32 cellular contexts compared by ENCODE assay signal in genomic region chr2:158904126-158904525, GRCh38.
"Had no signal": no experiment of that assay in that cellular context is flagged by ENCODE, and none has a peak within 500 bp of the region (broad histone marks: within the 10 kb centered on the region; RNA-seq: fewer than 3 reads in every experiment).

No MANE protein-coding gene starts in this region.

- H3K9me3 ChIP-seq: colonic mucosa, gastroesophageal sphincter, lower lobe of right lung, mucosa of descending colon, neutrophil, pancreas, psoas muscle, sigmoid colon, stomach, thyroid gland had no signal

- H2AFZ ChIP-seq: hepatocyte had no signal

- H3K79me2 ChIP-seq: hepatocyte had no signal

- ATAC-seq: activated CD4-positive, alpha-beta T cell treated with anti-CD3 and anti-CD28 coated beads for 36 hours; activated CD8-positive, alpha-beta memory T cell treated with anti-CD3 and anti-CD28 coated beads, Interleukin-2, amount 10 ng/mL, durations not matched to agents 7 days and 5 days; activated CD8-positive, alpha-beta T cell treated with anti-CD3 and anti-CD28 coated beads, Interleukin-2, amount 10 ng/mL, durations not matched to agents 7 days and 5 days; activated naive CD4-positive, alpha-beta T cell treated with anti-CD3 and anti-CD28 coated beads, Interleukin-2, amount 50 U/mL, for 72 hours; activated T-cell treated with anti-CD3 and anti-CD28 coated beads, Interleukin-2, amount 50 U/mL, for 72 hours; gastroesophageal sphincter; lower lobe of right lung; mucosa of descending colon; natural killer cell treated with Interleukin-12 subunit alpha and Interleukin-12 subunit beta and Interleukin-15 and Interleukin-18, amount 100 ng/mL, for 72 hours; pancreas; psoas muscle; stimulated activated memory B cell treated with anti-CD40 and anti-IgM and Interleukin-4, amounts not matched to agents 10 μg/mL and 1 μg/mL and 100 μg/mL, for 72 hours; T-cell had no signal

- H3K4me1 Mint-ChIP-seq: activated CD4-positive, alpha-beta T cell treated with anti-CD3 and anti-CD28 coated beads for 36 hours; activated CD8-positive, alpha-beta memory T cell treated with anti-CD3 and anti-CD28 coated beads, Interleukin-2, amount 10 ng/mL, durations not matched to agents 7 days and 5 days; immature natural killer cell; stimulated activated memory B cell treated with anti-CD40 and anti-IgM and Interleukin-4, amounts not matched to agents 10 μg/mL and 1 μg/mL and 100 μg/mL, for 72 hours; T-cell had no signal

- H3K27me3 ChIP-seq: cardiac muscle cell, colonic mucosa, gastroesophageal sphincter, hepatocyte, neutrophil, pancreas, sigmoid colon, stomach, thyroid gland had no signal

- H3K4me1 ChIP-seq: colonic mucosa, pancreas, psoas muscle, thyroid gland had no signal

- DNase-seq: activated CD4-positive, alpha-beta T cell treated with anti-CD3 and anti-CD28 coated beads for 36 hours; activated CD4-positive, CD25-positive, alpha-beta regulatory T cell; activated CD8-positive, alpha-beta memory T cell treated with anti-CD3 and anti-CD28 coated beads, Interleukin-2, amount 10 ng/mL, durations not matched to agents 7 days and 5 days; activated CD8-positive, alpha-beta T cell treated with anti-CD3 and anti-CD28 coated beads, Interleukin-2, amount 10 ng/mL, durations not matched to agents 7 days and 5 days; activated naive CD4-positive, alpha-beta T cell; activated T-cell treated with anti-CD3 and anti-CD28 coated beads, Interleukin-2, amount 50 U/mL, for 72 hours; anterior cingulate cortex; cerebellar nuclear complex; colonic mucosa; effector memory CD4-positive, alpha-beta T cell; immature natural killer cell; kidney; lower lobe of right lung; mucosa of descending colon; pancreas; psoas muscle; sigmoid colon; stimulated activated CD4-positive, alpha-beta T cell treated with anti-CD3 and anti-CD28 coated beads, Interleukin-1b, Interleukin-23, amount 100 ng/mL, for 48 hours; stimulated activated CD4-positive, alpha-beta T cell treated with anti-CD3 and anti-CD28 coated beads, Interleukin-4, amount 100 ng/mL, for 4 hours; stimulated activated CD8-positive, alpha-beta memory T cell treated with anti-CD3 and anti-CD28 coated beads, Interleukin-4, amount 100 ng/mL, for 48 hours; stomach; T-cell; thyroid gland had no signal

- H3K36me3 Mint-ChIP-seq: activated CD8-positive, alpha-beta memory T cell treated with anti-CD3 and anti-CD28 coated beads, Interleukin-2, amount 10 ng/mL, durations not matched to agents 7 days and 5 days; activated naive CD4-positive, alpha-beta T cell treated with anti-CD3 and anti-CD28 coated beads, Interleukin-2, amount 50 U/mL, for 72 hours; brain; immature natural killer cell; natural killer cell treated with Interleukin-12 subunit alpha and Interleukin-12 subunit beta and Interleukin-15 and Interleukin-18, amount 100 ng/mL, for 72 hours; stimulated activated memory B cell treated with anti-CD40 and anti-IgM and Interleukin-4, amounts not matched to agents 10 μg/mL and 1 μg/mL and 100 μg/mL, for 72 hours; T-cell had no signal

- FAIRE-seq: kidney, pancreas had no signal

- H3K27me3 Mint-ChIP-seq: activated CD4-positive, alpha-beta T cell treated with anti-CD3 and anti-CD28 coated beads for 36 hours; T-cell had no signal

- H3K4me3 Mint-ChIP-seq: activated CD4-positive, alpha-beta T cell treated with anti-CD3 and anti-CD28 coated beads for 36 hours; activated CD8-positive, alpha-beta memory T cell treated with anti-CD3 and anti-CD28 coated beads, Interleukin-2, amount 10 ng/mL, durations not matched to agents 7 days and 5 days; activated CD8-positive, alpha-beta T cell treated with anti-CD3 and anti-CD28 coated beads, Interleukin-2, amount 10 ng/mL, durations not matched to agents 7 days and 5 days; activated T-cell treated with anti-CD3 and anti-CD28 coated beads, Interleukin-2, amount 50 U/mL, for 72 hours; brain; immature natural killer cell; natural killer cell treated with Interleukin-12 subunit alpha and Interleukin-12 subunit beta and Interleukin-15 and Interleukin-18, amount 100 ng/mL, for 72 hours; stimulated activated memory B cell treated with anti-CD40 and anti-IgM and Interleukin-4, amounts not matched to agents 10 μg/mL and 1 μg/mL and 100 μg/mL, for 72 hours; T-cell had no signal

- H3K9me3 Mint-ChIP-seq: activated naive CD4-positive, alpha-beta T cell treated with anti-CD3 and anti-CD28 coated beads, Interleukin-2, amount 50 U/mL, for 72 hours; activated T-cell treated with anti-CD3 and anti-CD28 coated beads, Interleukin-2, amount 50 U/mL, for 72 hours; immature natural killer cell; natural killer cell treated with Interleukin-12 subunit alpha and Interleukin-12 subunit beta and Interleukin-15 and Interleukin-18, amount 100 ng/mL, for 72 hours; stimulated activated memory B cell treated with anti-CD40 and anti-IgM and Interleukin-4, amounts not matched to agents 10 μg/mL and 1 μg/mL and 100 μg/mL, for 72 hours; T-cell had no signal

- H3K4me2 ChIP-seq: hepatocyte, smooth muscle cell had no signal

- H3K36me3 ChIP-seq: cardiac muscle cell, colonic mucosa, gastroesophageal sphincter, lower lobe of right lung, neutrophil, pancreas, sigmoid colon, stomach, thyroid gland had no signal

- H3K4me3 ChIP-seq: cardiac muscle cell, colonic mucosa, gastroesophageal sphincter, hepatocyte, lower lobe of right lung, mucosa of descending colon, pancreas, psoas muscle, sigmoid colon, smooth muscle cell, stomach, thyroid gland had no signal

- H3K27ac ChIP-seq: cardiac muscle cell, colonic mucosa, gastroesophageal sphincter, hepatocyte, lower lobe of right lung, neutrophil, pancreas, psoas muscle, stomach, thyroid gland had no signal

- H3K27ac Mint-ChIP-seq: activated CD4-positive, alpha-beta T cell treated with anti-CD3 and anti-CD28 coated beads for 36 hours; activated CD8-positive, alpha-beta memory T cell treated with anti-CD3 and anti-CD28 coated beads, Interleukin-2, amount 10 ng/mL, durations not matched to agents 7 days and 5 days; activated CD8-positive, alpha-beta T cell treated with anti-CD3 and anti-CD28 coated beads, Interleukin-2, amount 10 ng/mL, durations not matched to agents 7 days and 5 days; activated naive CD4-positive, alpha-beta T cell treated with anti-CD3 and anti-CD28 coated beads, Interleukin-2, amount 50 U/mL, for 72 hours; activated T-cell treated with anti-CD3 and anti-CD28 coated beads, Interleukin-2, amount 50 U/mL, for 72 hours; immature natural killer cell; natural killer cell treated with Interleukin-12 subunit alpha and Interleukin-12 subunit beta and Interleukin-15 and Interleukin-18, amount 100 ng/mL, for 72 hours; stimulated activated memory B cell treated with anti-CD40 and anti-IgM and Interleukin-4, amounts not matched to agents 10 μg/mL and 1 μg/mL and 100 μg/mL, for 72 hours; T-cell had no signal
